In genomic region chr1:120142512-120143263, GRCh38 we compare ENCODE assay signal across 8 cellular contexts.
DNase-seq lines count a peak whose midpoint lies in the region; ATAC-seq and TF ChIP-seq lines count a peak whose summit lies in the region.
"Not testable (repeated sequence)": the region's sequence is repeated elsewhere in the genome, so short reads cannot be mapped to it uniquely, and the experiment has no call there.

No MANE protein-coding gene starts in this region.

- H3K4me1 Mint-ChIP-seq in activated naive CD8-positive, alpha-beta T cell treated with anti-CD3 and anti-CD28 coated beads, Interleukin-2, amount 50 U/mL, for 24 hours, result peaks cover 32% of the 10 kb centered on the region

- H3K4me3 ChIP-seq in ACC112 (ENCODE audit: low read depth, low read length); MM.1S (ENCODE audit: low read length): not testable (repeated sequence)

- H3K4me3 Mint-ChIP-seq in activated naive CD8-positive, alpha-beta T cell treated with anti-CD3 and anti-CD28 coated beads, Interleukin-2, amount 50 U/mL, for 24 hours, result peak overlapping the region; percentile 49

- H4K20me1 ChIP-seq in MM.1S (ENCODE audit: insufficient read depth, low read length), result not testable (repeated sequence)

- TF ChIP-seq CTCF in MM.1S (IDR thresholded peaks at IDR 0.05; ENCODE audit: low read length), result not testable (repeated sequence)

- H3K27me3 ChIP-seq in ACC112 (ENCODE audit: insufficient read depth, low read length); MM.1S (replicated peaks; ENCODE audit: insufficient read depth, low read length): not testable (repeated sequence)

- H3K36me3 ChIP-seq in ACC112 (ENCODE audit: insufficient read depth, low read length); MM.1S (replicated peaks; ENCODE audit: insufficient read depth, low read length): not testable (repeated sequence)

- not testable (repeated sequence) for H3K79me2 ChIP-seq in ACC112 (ENCODE audit: control insufficient read depth, insufficient read depth, low read length, unreplicated experiment); MM.1S (ENCODE audit: low read length)

- not testable (repeated sequence) for H3K9me2 ChIP-seq in MM.1S (replicated peaks; ENCODE audit: insufficient read depth, low read length)

- H3K36me3 Mint-ChIP-seq in activated naive CD8-positive, alpha-beta T cell treated with anti-CD3 and anti-CD28 coated beads, Interleukin-2, amount 50 U/mL, for 24 hours (ENCODE audit: low read depth), result not testable (repeated sequence)

- H3K27me3 Mint-ChIP-seq in activated naive CD8-positive, alpha-beta T cell treated with anti-CD3 and anti-CD28 coated beads, Interleukin-2, amount 50 U/mL, for 24 hours, result not testable (repeated sequence)

- H3K27ac ChIP-seq in ACC112 (ENCODE audit: low read depth, low read length) (peak overlapping the region; percentile 74), MM.1S (ENCODE audit: low read length) (peak overlapping the region; percentile 29; the same call in 1 of the 2 replicates)

- peak; percentile 74 for DNase-seq in MM.1S
- DNase-seq in activated CD4-positive, CD25-positive, alpha-beta regulatory T cell treated with anti-CD3 and anti-CD28 coated beads, Interleukin-2, amount 50 U/mL, for 72 hours, result peak; percentile 51
- DNase-seq in activated naive CD8-positive, alpha-beta T cell treated with anti-CD3 and anti-CD28 coated beads, Interleukin-2, amount 50 U/mL, for 24 hours, result peak; percentile 57
- DNase-seq in iris pigment epithelial cell (ENCODE audit: low read depth), result peak; percentile 86
- peak; percentile 5 to 28 for DNase-seq in stimulated activated CD4-positive, alpha-beta T cell treated with anti-CD3 and anti-CD28 coated beads, Interleukin-1b, Interleukin-23, amount 100 ng/mL, for 4 hours (ENCODE audit: low read depth in 2 of 2)

- not testable (repeated sequence) for H2AFZ ChIP-seq in ACC112 (ENCODE audit: low read length, unreplicated experiment); MM.1S (ENCODE audit: low read length)

- not testable (repeated sequence) for H3K9ac ChIP-seq in MM.1S (ENCODE audit: low read length)

- not testable (repeated sequence) for H3K27ac Mint-ChIP-seq in activated naive CD8-positive, alpha-beta T cell treated with anti-CD3 and anti-CD28 coated beads, Interleukin-2, amount 50 U/mL, for 24 hours

- not testable (repeated sequence) for H3K9me3 Mint-ChIP-seq in activated naive CD8-positive, alpha-beta T cell treated with anti-CD3 and anti-CD28 coated beads, Interleukin-2, amount 50 U/mL, for 24 hours

- not testable (repeated sequence) for H3F3A ChIP-seq in MM.1S (ENCODE audit: insufficient read depth, low read length)

- ATAC-seq in GM18907 (IDR thresholded peaks at IDR 0.05; ENCODE audit: unreplicated experiment) (peak; percentile 99), HG02870 (IDR thresholded peaks at IDR 0.05; ENCODE audit: unreplicated experiment) (peak; percentile 98)
- peak; percentile 94 for ATAC-seq in activated naive CD8-positive, alpha-beta T cell treated with anti-CD3 and anti-CD28 coated beads, Interleukin-2, amount 50 U/mL, for 24 hours

- not testable (repeated sequence) for H3K9me3 ChIP-seq in MM.1S (replicated peaks; ENCODE audit: insufficient read depth, low read length)

- H3K4me2 ChIP-seq in MM.1S (ENCODE audit: low read depth, low read length), result peak overlapping the region; percentile 47; the same call in 1 of the 2 replicates

- peaks cover 26% of the 10 kb centered on the region for H3K4me1 ChIP-seq in ACC112 (ENCODE audit: control insufficient read depth, insufficient read depth, low read length, unreplicated experiment)
- H3K4me1 ChIP-seq in MM.1S (ENCODE audit: low read length), result not testable (repeated sequence)

Comparison
In these comparisons a context has a peak if more than half of its experiments do, and no peak if none do; other contexts are left out.
1. DNase-seq: peak in every context shown above with its lines; median percentile 86 in iris pigment epithelial cell; 74 in MM.1S; 57 in activated naive CD8-positive, alpha-beta T cell treated with anti-CD3 and anti-CD28 coated beads, Interleukin-2, amount 50 U/mL, for 24 hours; 51 in activated CD4-positive, CD25-positive, alpha-beta regulatory T cell treated with anti-CD3 and anti-CD28 coated beads, Interleukin-2, amount 50 U/mL, for 72 hours; 16 in stimulated activated CD4-positive, alpha-beta T cell treated with anti-CD3 and anti-CD28 coated beads, Interleukin-1b, Interleukin-23, amount 100 ng/mL, for 4 hours.